1 cellular context compared by ENCODE assay signal in genomic region chr22:16960220-16960883, GRCh38.
TF ChIP-seq lines count a peak whose summit lies in the region.

No MANE protein-coding gene starts in this region.

TF ChIP-seq in K562, 482 proteins besides CTCF, POLR2A, EP300 and RAD21 (continued from another document):
- TF ChIP-seq ETS1 (conservative IDR thresholded peaks at IDR 0.05; ENCODE audit: control insufficient read depth, low read depth, low read length) (no peak), GTF2F1 (IDR thresholded peaks at IDR 0.05; ENCODE audit: low read depth, low read length) (no peak)
